ENCODE assay signal across 8 cellular contexts in the genomic region with DNA sequence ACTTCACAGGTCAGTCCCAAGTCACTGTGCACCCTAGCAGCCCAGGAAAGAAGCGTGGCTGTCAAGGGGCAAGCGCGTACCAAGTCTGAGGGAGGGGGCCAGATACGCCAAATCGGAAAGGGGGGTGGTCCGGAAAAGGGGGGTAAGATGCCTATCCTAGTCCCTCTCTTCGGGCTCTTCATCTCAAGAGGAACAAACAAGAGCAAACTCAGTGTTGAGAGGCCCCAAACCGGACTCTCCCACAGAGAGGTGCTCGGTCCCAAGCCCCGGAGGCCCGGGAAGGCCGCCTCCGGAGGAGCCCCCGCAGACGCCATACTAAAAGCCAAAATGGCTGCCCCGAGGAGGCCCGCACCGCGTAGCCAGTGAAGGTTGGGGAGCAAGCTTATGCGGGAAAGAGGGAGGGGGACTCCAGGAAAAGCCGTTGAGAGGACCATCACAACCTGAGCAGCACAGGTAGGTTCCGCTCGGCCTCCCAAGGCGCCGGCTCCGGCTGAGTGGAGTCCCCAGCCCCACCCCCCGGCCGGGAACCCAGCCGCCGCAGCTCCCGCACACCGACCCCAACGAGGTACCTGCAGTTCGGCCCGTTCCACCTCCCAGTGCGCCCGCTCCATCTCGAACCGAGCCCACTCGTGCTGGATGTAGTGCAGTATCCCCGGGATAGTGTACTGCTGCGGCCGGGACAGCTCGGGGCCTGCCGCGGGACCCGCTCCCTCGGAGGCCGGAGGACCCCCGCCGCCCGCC. TPM values are rescaled to one million over a fixed set of nuclear protein-coding genes. Genes with fewer than 3 reads are reported as not detected.
DNase-seq lines count a peak whose midpoint lies in the region; ATAC-seq and TF ChIP-seq lines count a peak whose summit lies in the region.

AP4S1 (plus strand) TSS at position 315 of the 741 bp plus-strand sequence. CDS start 40,548 bp downstream, outside the sequence.

- H3K4me3 ChIP-seq in fibroblast of villous mesenchyme (ENCODE audit: low read depth, low read length): peak within 1 kb of the TSS; percentile 92
- H3K4me3 ChIP-seq in neural progenitor cell: peak within 1 kb of the TSS; percentile 100

- H3K9ac ChIP-seq in neural progenitor cell: peak within 1 kb of the TSS; percentile 98

- H3K79me2 ChIP-seq in neural progenitor cell (ENCODE audit: low read depth): peaks cover 88% of the 10 kb centered on the region

- peak within 1 kb of the TSS; percentile 88 for H2AFZ ChIP-seq in neural progenitor cell (replicated peaks)

- peak; percentile 24 for ATAC-seq in HG03196 (IDR thresholded peaks at IDR 0.05; ENCODE audit: unreplicated experiment)

- DNase-seq in DMS53 (lab: John Stamatoyannopoulos, UW) (peak; percentile 58), DMS53 treated with DMSO at 0.1 percent for 48 hours (lab: John Stamatoyannopoulos, UW; ENCODE audit: unreplicated experiment) (no peak), RPMI7951 (ENCODE audit: low read depth) (peak; percentile 16), fibroblast of villous mesenchyme (ENCODE audit: low read depth) (no peak), neural progenitor cell (ENCODE audit: low spot score) (peak; percentile 69), superior temporal gyrus (ENCODE audit: extremely low spot score) (peak; percentile 62)
- peak; percentile 40 for DNase-seq in activated effector memory CD4-positive, alpha-beta T cell treated with Interleukin-2 at 50 U/mL for 16 hours

- H3K4me3 Mint-ChIP-seq in neural progenitor cell: peak within 1 kb of the TSS; percentile 97

- H3K36me3 ChIP-seq in neural progenitor cell: peaks cover 6% of the 10 kb centered on the region

- TF ChIP-seq CTCF in fibroblast of villous mesenchyme (IDR thresholded peaks at IDR 0.05; ENCODE audit: insufficient read depth, low read depth, low read length) (no peak), neural progenitor cell (IDR thresholded peaks at IDR 0.05) (no peak)

- H3K27me3 Mint-ChIP-seq in neural progenitor cell (ENCODE audit: insufficient read depth, low read depth): peaks cover 5% of the 10 kb centered on the region

- peaks cover 43% of the 10 kb centered on the region for H4K20me1 ChIP-seq in neural progenitor cell (ENCODE audit: low read depth)

- H3K4me1 Mint-ChIP-seq in neural progenitor cell: peaks cover 21% of the 10 kb centered on the region

- H3F3A ChIP-seq in neural progenitor cell (ENCODE audit: low read depth): peaks cover 17% of the 10 kb centered on the region

- H3K27ac Mint-ChIP-seq in neural progenitor cell: peak within 1 kb of the TSS; percentile 96

- peaks cover 14% of the 10 kb centered on the region for H3K36me3 Mint-ChIP-seq in neural progenitor cell

- peaks cover 6% of the 10 kb centered on the region for H3K9me3 Mint-ChIP-seq in neural progenitor cell

- H3K27ac ChIP-seq in neural progenitor cell: peak within 1 kb of the TSS; percentile 87

- peak within 1 kb of the TSS; percentile 98 for H3K4me2 ChIP-seq in neural progenitor cell

- no peaks in the 10 kb centered on the region for H3K27me3 ChIP-seq in neural progenitor cell

- H3K9me3 ChIP-seq in neural progenitor cell (ENCODE audit: low read depth): no peaks in the 10 kb centered on the region

- peaks cover 26% of the 10 kb centered on the region for H3K4me1 ChIP-seq in neural progenitor cell

RNA-seq across cellular contexts. Expression of gene AP4S1, which starts in this region (rescaled TPM):
- total RNA-seq in RPMI7951 (2014; rRNA removed; shearing (Covaris generic)): 3.4 and 8.8 TPM in 2 replicates
- total RNA-seq in fibroblast of villous mesenchyme (5.6 and 6.1 TPM in 2 replicates), neural progenitor cell (ENCODE audit: low replicate concordance) (10.4 and 24.4 TPM in 2 replicates)

Comparison
In these comparisons a context has a peak if more than half of its experiments do, and no peak if none do; other contexts are left out.
1. DNase-seq: peak in DMS53 (single experiment), RPMI7951 (single experiment), activated effector memory CD4-positive, alpha-beta T cell treated with Interleukin-2 at 50 U/mL for 16 hours (single experiment), neural progenitor cell (single experiment) and superior temporal gyrus (single experiment); none in DMS53 treated with DMSO at 0.1 percent for 48 hours (single experiment) and fibroblast of villous mesenchyme (single experiment).